Comparison of ENCODE assay signal across 27 cellular contexts in the genomic region with DNA sequence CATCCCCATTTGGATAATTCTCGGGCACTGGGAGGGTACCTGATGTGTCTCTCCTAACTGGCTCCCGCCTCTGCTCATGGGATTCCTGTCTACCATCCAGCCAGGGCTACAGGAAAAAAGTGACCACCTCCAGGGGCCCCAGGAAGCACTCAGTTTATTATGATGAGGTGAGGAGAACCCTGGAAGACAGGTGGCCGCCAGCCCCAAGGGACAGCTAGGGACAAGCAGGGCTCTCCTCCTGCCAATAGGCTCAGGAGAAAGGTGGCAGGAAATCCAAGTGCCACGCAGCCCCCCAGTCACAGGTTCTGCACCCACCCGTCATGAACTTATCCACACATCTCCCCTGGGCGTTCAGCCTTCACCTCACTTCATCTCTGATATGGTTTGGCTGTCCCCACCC.
"Had no signal": no experiment of that assay in that cellular context is flagged by ENCODE, and none has a peak within 500 bp of the region (broad histone marks: within the 10 kb centered on the region; RNA-seq: fewer than 3 reads in every experiment).

No MANE protein-coding gene starts in this region.

- H3K9me3 ChIP-seq: ovary, prostate gland, right lobe of liver, spleen, stomach, thoracic aorta, thyroid gland, transverse colon, vagina had no signal

- H3K4me3 Mint-ChIP-seq: naive thymus-derived CD4-positive, alpha-beta T cell; natural killer cell; nephron; neural progenitor cell; stimulated activated effector memory CD8-positive, alpha-beta T cell treated with anti-CD3 and anti-CD28 coated beads, Interleukin-12 subunit alpha, Interleukin-12 subunit beta, amount 100 ng/mL, for 72 hours; stimulated activated naive B cell treated with anti-CD40 and anti-IgM and Interleukin-4, amounts not matched to agents 10 μg/mL and 1 μg/mL and 100 μg/mL, for 72 hours; stimulated activated naive CD8-positive, alpha-beta T cell treated with anti-CD3 and anti-CD28 coated beads, Interleukin-15, Interleukin-2, amounts not matched to agents 100 ng/mL and 50 ng/mL, for 24 hours; type B pancreatic cell had no signal

- H3K4me3 ChIP-seq: neural progenitor cell, ovary, prostate gland, right lobe of liver, skin epidermis, smooth muscle cell, spleen, stomach, thoracic aorta, thyroid gland, transverse colon, vagina had no signal

- H3K27me3 Mint-ChIP-seq: stimulated activated naive CD8-positive, alpha-beta T cell treated with anti-CD3 and anti-CD28 coated beads, Interleukin-15, Interleukin-2, amounts not matched to agents 100 ng/mL and 50 ng/mL, for 24 hours; type B pancreatic cell had no signal

- H3K36me3 Mint-ChIP-seq: naive thymus-derived CD4-positive, alpha-beta T cell; natural killer cell; neural progenitor cell; stimulated activated effector memory CD8-positive, alpha-beta T cell treated with anti-CD3 and anti-CD28 coated beads, Interleukin-12 subunit alpha, Interleukin-12 subunit beta, amount 100 ng/mL, for 72 hours; stimulated activated naive B cell treated with anti-CD40 and anti-IgM and Interleukin-4, amounts not matched to agents 10 μg/mL and 1 μg/mL and 100 μg/mL, for 72 hours had no signal

- H3K4me1 Mint-ChIP-seq: natural killer cell; nephron; neural progenitor cell; stimulated activated naive B cell treated with anti-CD40 and anti-IgM and Interleukin-4, amounts not matched to agents 10 μg/mL and 1 μg/mL and 100 μg/mL, for 72 hours had no signal

- ATAC-seq: naive thymus-derived CD4-positive, alpha-beta T cell; natural killer cell; right cardiac atrium; right lobe of liver; stimulated activated effector memory CD8-positive, alpha-beta T cell treated with anti-CD3 and anti-CD28 coated beads, Interleukin-12 subunit alpha, Interleukin-12 subunit beta, amount 100 ng/mL, for 72 hours; stimulated activated naive B cell treated with anti-CD40 and anti-IgM and Interleukin-4, amounts not matched to agents 10 μg/mL and 1 μg/mL and 100 μg/mL, for 72 hours had no signal

- H3K27ac ChIP-seq: neural progenitor cell, ovary, parathyroid adenoma, prostate gland, right lobe of liver, skin epidermis, spleen, stomach, thoracic aorta, thyroid gland, transverse colon, vagina had no signal

- H3K36me3 ChIP-seq: neural progenitor cell, ovary, prostate gland, right lobe of liver, spleen, stomach, thoracic aorta, thyroid gland, transverse colon, vagina had no signal

- DNase-seq: naive thymus-derived CD4-positive, alpha-beta T cell; natural killer cell; occipital lobe; ovary; right cardiac atrium; right lobe of liver; spleen; stimulated activated CD4-positive, alpha-beta T cell treated with anti-CD3 and anti-CD28 coated beads, Interleukin-12 subunit alpha, Interleukin-12 subunit beta, amount 100 ng/mL, for 4 hours; stimulated activated CD4-positive, alpha-beta T cell treated with anti-CD3 and anti-CD28 coated beads, Interleukin-2, amount 100 ng/mL, for 24 hours; stimulated activated CD4-positive, alpha-beta T cell treated with anti-CD3 and anti-CD28 coated beads, Interleukin-2, amount 100 ng/mL, for 48 hours; stimulated activated CD4-positive, alpha-beta T cell treated with anti-CD3 and anti-CD28 coated beads, Interleukin-4, amount 100 ng/mL, for 24 hours; stimulated activated naive B cell treated with anti-CD40 and anti-IgM and Interleukin-4, amounts not matched to agents 10 μg/mL and 1 μg/mL and 100 μg/mL, for 72 hours; stimulated activated naive CD4-positive, alpha-beta T cell treated with Interleukin-2 at 50 U/mL for 16 hours; stomach; thyroid gland; transverse colon had no signal

- H3K4me1 ChIP-seq: neural progenitor cell, parathyroid adenoma, prostate gland, right lobe of liver, spleen, thyroid gland, transverse colon had no signal

- H3K27ac Mint-ChIP-seq: naive thymus-derived CD4-positive, alpha-beta T cell; natural killer cell; nephron; neural progenitor cell; stimulated activated effector memory CD8-positive, alpha-beta T cell treated with anti-CD3 and anti-CD28 coated beads, Interleukin-12 subunit alpha, Interleukin-12 subunit beta, amount 100 ng/mL, for 72 hours; stimulated activated naive B cell treated with anti-CD40 and anti-IgM and Interleukin-4, amounts not matched to agents 10 μg/mL and 1 μg/mL and 100 μg/mL, for 72 hours; stimulated activated naive CD8-positive, alpha-beta T cell treated with anti-CD3 and anti-CD28 coated beads, Interleukin-15, Interleukin-2, amounts not matched to agents 100 ng/mL and 50 ng/mL, for 24 hours; type B pancreatic cell had no signal

- H3K9me3 Mint-ChIP-seq: natural killer cell; stimulated activated effector memory CD8-positive, alpha-beta T cell treated with anti-CD3 and anti-CD28 coated beads, Interleukin-12 subunit alpha, Interleukin-12 subunit beta, amount 100 ng/mL, for 72 hours; stimulated activated naive B cell treated with anti-CD40 and anti-IgM and Interleukin-4, amounts not matched to agents 10 μg/mL and 1 μg/mL and 100 μg/mL, for 72 hours; stimulated activated naive CD8-positive, alpha-beta T cell treated with anti-CD3 and anti-CD28 coated beads, Interleukin-15, Interleukin-2, amounts not matched to agents 100 ng/mL and 50 ng/mL, for 24 hours; type B pancreatic cell had no signal

- H3K27me3 ChIP-seq: neural progenitor cell, ovary, right lobe of liver, thyroid gland, transverse colon, vagina had no signal
